Comparison of ENCODE assay signal across 1 cellular context in genomic region chr15:36469567-36469966, GRCh38.
TF ChIP-seq lines count a peak whose summit lies in the region.

No MANE protein-coding gene starts in this region.

TF ChIP-seq in SK-N-SH, 30 proteins besides CTCF, POLR2A, EP300 and RAD21 (continued from another document):
- no peak for TF ChIP-seq ZBTB33 (IDR thresholded peaks at IDR 0.05; ENCODE audit: borderline replicate concordance, low read depth)
- TF ChIP-seq FOXM1 (IDR thresholded peaks at IDR 0.05; ENCODE audit: low read depth): no peak
- no peak for TF ChIP-seq YY1 (IDR thresholded peaks at IDR 0.05; ENCODE audit: low read depth)
- no peak for TF ChIP-seq CHD2 (IDR thresholded peaks at IDR 0.05; ENCODE audit: low read length, partially characterized antibody)
- TF ChIP-seq RFX5 (IDR thresholded peaks at IDR 0.05; ENCODE audit: low read length): no peak
- TF ChIP-seq PBX3 (IDR thresholded peaks at IDR 0.05): no peak
- TF ChIP-seq EZH2phosphoT487 (IDR thresholded peaks at IDR 0.05; ENCODE audit: borderline replicate concordance, low read depth): no peak
- TF ChIP-seq GABPA (IDR thresholded peaks at IDR 0.05; ENCODE audit: low read depth): no peak
- no peak for TF ChIP-seq USF2 (IDR thresholded peaks at IDR 0.05; ENCODE audit: borderline replicate concordance, low read depth, low read length)
- no peak for TF ChIP-seq MEF2A (IDR thresholded peaks at IDR 0.05; ENCODE audit: borderline replicate concordance, low read depth)
